Comparison of ENCODE assay signal across 1 cellular context in the genomic region with DNA sequence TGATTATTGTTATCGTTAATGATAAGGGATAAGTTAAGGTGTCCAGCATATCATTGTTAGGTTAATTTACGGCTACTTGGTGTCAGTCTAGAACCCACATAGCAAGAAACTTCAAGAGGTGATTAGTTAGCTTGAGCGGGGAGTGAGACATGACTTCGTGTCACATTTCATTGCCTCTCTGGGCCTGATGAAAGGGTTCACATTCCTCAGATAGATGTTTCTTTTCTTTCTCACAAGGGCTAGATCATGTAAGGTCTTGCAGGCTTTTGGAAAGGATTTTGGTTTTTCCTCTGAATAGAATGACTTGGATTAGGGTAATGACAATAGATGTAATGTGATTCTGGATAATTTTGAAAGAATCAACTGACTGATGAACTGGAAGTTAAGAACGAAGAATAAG.
TF ChIP-seq lines count a peak whose summit lies in the region.

No MANE protein-coding gene starts in this region.

TF ChIP-seq in WTC11, 78 proteins besides CTCF, POLR2A, EP300 and RAD21 (continued from another document):
- TF ChIP-seq, protein P1, sequence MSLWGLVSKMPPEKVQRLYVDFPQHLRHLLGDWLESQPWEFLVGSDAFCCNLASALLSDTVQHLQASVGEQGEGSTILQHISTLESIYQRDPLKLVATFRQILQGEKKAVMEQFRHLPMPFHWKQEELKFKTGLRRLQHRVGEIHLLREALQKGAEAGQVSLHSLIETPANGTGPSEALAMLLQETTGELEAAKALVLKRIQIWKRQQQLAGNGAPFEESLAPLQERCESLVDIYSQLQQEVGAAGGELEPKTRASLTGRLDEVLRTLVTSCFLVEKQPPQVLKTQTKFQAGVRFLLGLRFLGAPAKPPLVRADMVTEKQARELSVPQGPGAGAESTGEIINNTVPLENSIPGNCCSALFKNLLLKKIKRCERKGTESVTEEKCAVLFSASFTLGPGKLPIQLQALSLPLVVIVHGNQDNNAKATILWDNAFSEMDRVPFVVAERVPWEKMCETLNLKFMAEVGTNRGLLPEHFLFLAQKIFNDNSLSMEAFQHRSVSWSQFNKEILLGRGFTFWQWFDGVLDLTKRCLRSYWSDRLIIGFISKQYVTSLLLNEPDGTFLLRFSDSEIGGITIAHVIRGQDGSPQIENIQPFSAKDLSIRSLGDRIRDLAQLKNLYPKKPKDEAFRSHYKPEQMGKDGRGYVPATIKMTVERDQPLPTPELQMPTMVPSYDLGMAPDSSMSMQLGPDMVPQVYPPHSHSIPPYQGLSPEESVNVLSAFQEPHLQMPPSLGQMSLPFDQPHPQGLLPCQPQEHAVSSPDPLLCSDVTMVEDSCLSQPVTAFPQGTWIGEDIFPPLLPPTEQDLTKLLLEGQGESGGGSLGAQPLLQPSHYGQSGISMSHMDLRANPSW (CRISPR knock-in tag; conservative IDR thresholded peaks at IDR 0.05; ENCODE audit: low read depth) = no peak
- no peak for TF ChIP-seq ZNF416 (CRISPR knock-in tag; IDR thresholded peaks at IDR 0.05)
- TF ChIP-seq ESRRA (CRISPR knock-in tag; IDR thresholded peaks at IDR 0.05; ENCODE audit: borderline replicate concordance) = no peak
- TF ChIP-seq IRF2 (CRISPR knock-in tag; IDR thresholded peaks at IDR 0.05; ENCODE audit: borderline replicate concordance, low read depth) = no peak
- TF ChIP-seq SOX15 (CRISPR knock-in tag; IDR thresholded peaks at IDR 0.05) = no peak
- no peak for TF ChIP-seq ZNF219 (CRISPR knock-in tag; IDR thresholded peaks at IDR 0.05; ENCODE audit: borderline replicate concordance)
- TF ChIP-seq, protein P2, sequence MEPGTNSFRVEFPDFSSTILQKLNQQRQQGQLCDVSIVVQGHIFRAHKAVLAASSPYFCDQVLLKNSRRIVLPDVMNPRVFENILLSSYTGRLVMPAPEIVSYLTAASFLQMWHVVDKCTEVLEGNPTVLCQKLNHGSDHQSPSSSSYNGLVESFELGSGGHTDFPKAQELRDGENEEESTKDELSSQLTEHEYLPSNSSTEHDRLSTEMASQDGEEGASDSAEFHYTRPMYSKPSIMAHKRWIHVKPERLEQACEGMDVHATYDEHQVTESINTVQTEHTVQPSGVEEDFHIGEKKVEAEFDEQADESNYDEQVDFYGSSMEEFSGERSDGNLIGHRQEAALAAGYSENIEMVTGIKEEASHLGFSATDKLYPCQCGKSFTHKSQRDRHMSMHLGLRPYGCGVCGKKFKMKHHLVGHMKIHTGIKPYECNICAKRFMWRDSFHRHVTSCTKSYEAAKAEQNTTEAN (CRISPR knock-in tag; IDR thresholded peaks at IDR 0.05) = no peak
- no peak for TF ChIP-seq OVOL2 (CRISPR knock-in tag; IDR thresholded peaks at IDR 0.05; ENCODE audit: borderline replicate concordance)
- TF ChIP-seq, protein P3, sequence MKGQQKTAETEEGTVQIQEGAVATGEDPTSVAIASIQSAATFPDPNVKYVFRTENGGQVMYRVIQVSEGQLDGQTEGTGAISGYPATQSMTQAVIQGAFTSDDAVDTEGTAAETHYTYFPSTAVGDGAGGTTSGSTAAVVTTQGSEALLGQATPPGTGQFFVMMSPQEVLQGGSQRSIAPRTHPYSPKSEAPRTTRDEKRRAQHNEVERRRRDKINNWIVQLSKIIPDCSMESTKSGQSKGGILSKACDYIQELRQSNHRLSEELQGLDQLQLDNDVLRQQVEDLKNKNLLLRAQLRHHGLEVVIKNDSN (CRISPR knock-in tag; IDR thresholded peaks at IDR 0.05) = no peak
- TF ChIP-seq, protein P4, sequence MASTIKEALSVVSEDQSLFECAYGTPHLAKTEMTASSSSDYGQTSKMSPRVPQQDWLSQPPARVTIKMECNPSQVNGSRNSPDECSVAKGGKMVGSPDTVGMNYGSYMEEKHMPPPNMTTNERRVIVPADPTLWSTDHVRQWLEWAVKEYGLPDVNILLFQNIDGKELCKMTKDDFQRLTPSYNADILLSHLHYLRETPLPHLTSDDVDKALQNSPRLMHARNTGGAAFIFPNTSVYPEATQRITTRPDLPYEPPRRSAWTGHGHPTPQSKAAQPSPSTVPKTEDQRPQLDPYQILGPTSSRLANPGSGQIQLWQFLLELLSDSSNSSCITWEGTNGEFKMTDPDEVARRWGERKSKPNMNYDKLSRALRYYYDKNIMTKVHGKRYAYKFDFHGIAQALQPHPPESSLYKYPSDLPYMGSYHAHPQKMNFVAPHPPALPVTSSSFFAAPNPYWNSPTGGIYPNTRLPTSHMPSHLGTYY (CRISPR knock-in tag; IDR thresholded peaks at IDR 0.05) = no peak
- TF ChIP-seq ZNF425 (CRISPR knock-in tag; conservative IDR thresholded peaks at IDR 0.05) = no peak
- no peak for TF ChIP-seq ZNF396 (CRISPR knock-in tag; IDR thresholded peaks at IDR 0.05; ENCODE audit: borderline replicate concordance)
- no peak for TF ChIP-seq AR (CRISPR knock-in tag; IDR thresholded peaks at IDR 0.05)
- TF ChIP-seq KAT7 (CRISPR knock-in tag; IDR thresholded peaks at IDR 0.05; ENCODE audit: borderline replicate concordance) = no peak
